ENCODE assay signal across 29 cellular contexts in the genomic region with DNA sequence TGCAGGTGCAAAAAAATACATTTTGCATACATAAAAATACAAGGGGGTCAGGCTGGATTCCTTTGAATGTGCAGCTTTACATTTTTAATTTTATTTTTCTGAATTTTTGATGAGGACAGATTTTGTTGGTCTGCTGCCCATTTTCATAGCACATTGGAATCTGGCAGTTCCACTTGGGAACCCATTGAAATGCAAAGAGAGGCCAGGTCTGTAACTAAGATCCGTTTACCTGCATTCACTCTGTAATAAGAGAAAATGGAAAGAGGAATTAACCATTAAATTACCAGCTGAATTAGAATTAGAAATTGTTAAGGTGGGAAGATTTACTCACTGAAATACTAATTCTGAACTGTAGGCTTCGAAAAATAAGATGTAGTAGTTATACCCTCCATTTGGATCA.
"Had no signal": no experiment of that assay in that cellular context is flagged by ENCODE, and none has a peak within 500 bp of the region (broad histone marks: within the 10 kb centered on the region; RNA-seq: fewer than 3 reads in every experiment).

No MANE protein-coding gene starts in this region.

- H3K36me3 ChIP-seq: colonic mucosa, esophagus muscularis mucosa, esophagus squamous epithelium, gastrocnemius medialis, gastroesophageal sphincter, heart left ventricle, heart right ventricle had no signal

- H3K27ac ChIP-seq: colonic mucosa, coronary artery, dorsolateral prefrontal cortex, epithelial cell of prostate, esophagus muscularis mucosa, esophagus squamous epithelium, foreskin keratinocyte, gastrocnemius medialis, gastroesophageal sphincter, heart left ventricle, heart right ventricle had no signal

- H3K4me3 Mint-ChIP-seq: dendritic cell treated with granulocyte-macrophage colony-stimulating factor and Interleukin-4, amounts not matched to agents 40 ng/mL and 50 ng/mL, for 4 days; effector memory CD8-positive, alpha-beta T cell; endodermal cell had no signal

- ATAC-seq: effector memory CD8-positive, alpha-beta T cell; esophagus mucosa; foreskin keratinocyte; gastrocnemius medialis; gastroesophageal sphincter; heart left ventricle; heart right ventricle had no signal

- FAIRE-seq: colon, endometrium, endothelial cell of umbilical vein, frontal cortex had no signal

- DNase-seq: colonic mucosa; cortex of kidney; dermis blood vessel endothelial cell; dorsolateral prefrontal cortex; effector CD4-positive, alpha-beta T cell; effector CD8-positive, alpha-beta T cell; effector memory CD4-positive, alpha-beta T cell; effector memory CD8-positive, alpha-beta T cell; endodermal cell; erythroblast; esophagus squamous epithelium; foreskin fibroblast; foreskin keratinocyte; foreskin melanocyte; gastrocnemius medialis; glutamatergic neuron; head of caudate nucleus; heart left ventricle; heart right ventricle had no signal

- H3K4me3 ChIP-seq: colonic mucosa, coronary artery, dorsolateral prefrontal cortex, esophagus muscularis mucosa, esophagus squamous epithelium, gastrocnemius medialis, gastroesophageal sphincter, heart left ventricle, heart right ventricle had no signal

- H3K27ac Mint-ChIP-seq: dendritic cell treated with granulocyte-macrophage colony-stimulating factor and Interleukin-4, amounts not matched to agents 40 ng/mL and 50 ng/mL, for 4 days; effector memory CD8-positive, alpha-beta T cell; endodermal cell had no signal

- H3K4me1 ChIP-seq: colonic mucosa, esophagus muscularis mucosa, esophagus squamous epithelium, foreskin keratinocyte, gastrocnemius medialis, gastroesophageal sphincter had no signal

- H3K9me3 Mint-ChIP-seq: dendritic cell treated with granulocyte-macrophage colony-stimulating factor and Interleukin-4, amounts not matched to agents 40 ng/mL and 50 ng/mL, for 4 days; endodermal cell had no signal

- H3K9me3 ChIP-seq: colonic mucosa, esophagus muscularis mucosa, esophagus squamous epithelium, gastrocnemius medialis, gastroesophageal sphincter, heart left ventricle, heart right ventricle had no signal

- H3K27me3 Mint-ChIP-seq: dendritic cell treated with granulocyte-macrophage colony-stimulating factor and Interleukin-4, amounts not matched to agents 40 ng/mL and 50 ng/mL, for 4 days; effector memory CD8-positive, alpha-beta T cell had no signal

- H3K27me3 ChIP-seq: colonic mucosa, esophagus muscularis mucosa, esophagus squamous epithelium, gastrocnemius medialis, gastroesophageal sphincter, heart left ventricle, heart right ventricle had no signal
